ENCODE assay signal across 20 cellular contexts in genomic region chr13:20332361-20333096, GRCh38.
DNase-seq lines count a peak whose midpoint lies in the region; ATAC-seq and TF ChIP-seq lines count a peak whose summit lies in the region.
"Had no signal": no experiment of that assay in that cellular context is flagged by ENCODE, and none has a peak within 500 bp of the region (broad histone marks: within the 10 kb centered on the region; RNA-seq: fewer than 3 reads in every experiment).

No MANE protein-coding gene starts in this region.

- ATAC-seq in stimulated activated effector memory CD8-positive, alpha-beta T cell treated with anti-CD3 and anti-CD28 coated beads, Interleukin-12 subunit alpha, Interleukin-12 subunit beta, amount 100 ng/mL, for 72 hours: peak; percentile 40
- ATAC-seq: activated T-helper 17 cell treated with anti-CD3 and anti-CD28 coated beads, Interleukin-2, amount 50 U/mL, for 72 hours had no signal

- no peaks in the 10 kb centered on the region for H3K36me3 ChIP-seq in SK-N-MC (ENCODE audit: insufficient read depth, low read length)
- H3K36me3 ChIP-seq: ascending aorta, SJCRH30, upper lobe of left lung had no signal

- peak overlapping the region; percentile 68 for H3K4me3 ChIP-seq in SK-N-MC
- H3K4me3 ChIP-seq in fibroblast of villous mesenchyme (ENCODE audit: low read depth, low read length): no peak overlapping the region
- H3K4me3 ChIP-seq: ascending aorta, SJCRH30, upper lobe of left lung had no signal

- H3K9me3 ChIP-seq in SK-N-MC (ENCODE audit: low read depth, low read length): no peaks in the 10 kb centered on the region
- H3K9me3 ChIP-seq: ascending aorta, SJCRH30, upper lobe of left lung had no signal

- no peak overlapping the region for H3K9ac ChIP-seq in SK-N-MC (ENCODE audit: insufficient read length)

- TF ChIP-seq CTCF in fibroblast of villous mesenchyme (IDR thresholded peaks at IDR 0.05; ENCODE audit: insufficient read depth, low read depth, low read length): no peak

- no peak overlapping the region for H3K27ac ChIP-seq in SK-N-MC
- H3K27ac ChIP-seq: ascending aorta, SJCRH30, upper lobe of left lung had no signal

- H3K27ac Mint-ChIP-seq in stimulated activated effector memory CD8-positive, alpha-beta T cell treated with anti-CD3 and anti-CD28 coated beads, Interleukin-12 subunit alpha, Interleukin-12 subunit beta, amount 100 ng/mL, for 72 hours: no peak overlapping the region
- H3K27ac Mint-ChIP-seq: activated CD4-positive, alpha-beta memory T cell treated with anti-CD3 and anti-CD28 coated beads, Interleukin-2, amount 10 ng/mL, durations not matched to agents 7 days and 5 days; activated T-helper 17 cell treated with anti-CD3 and anti-CD28 coated beads, Interleukin-2, amount 50 U/mL, for 72 hours; CD8-positive, alpha-beta memory T cell; naive B cell had no signal

- peaks cover 5% of the 10 kb centered on the region for H3K9me3 Mint-ChIP-seq in stimulated activated effector memory CD8-positive, alpha-beta T cell treated with anti-CD3 and anti-CD28 coated beads, Interleukin-12 subunit alpha, Interleukin-12 subunit beta, amount 100 ng/mL, for 72 hours

- H3K4me1 Mint-ChIP-seq in stimulated activated effector memory CD8-positive, alpha-beta T cell treated with anti-CD3 and anti-CD28 coated beads, Interleukin-12 subunit alpha, Interleukin-12 subunit beta, amount 100 ng/mL, for 72 hours: peaks cover 14% of the 10 kb centered on the region
- H3K4me1 Mint-ChIP-seq: naive B cell had no signal

- H3K36me3 Mint-ChIP-seq in stimulated activated effector memory CD8-positive, alpha-beta T cell treated with anti-CD3 and anti-CD28 coated beads, Interleukin-12 subunit alpha, Interleukin-12 subunit beta, amount 100 ng/mL, for 72 hours: no peaks in the 10 kb centered on the region
- H3K36me3 Mint-ChIP-seq: naive B cell had no signal

- DNase-seq in NOMO-1 treated with DMSO at 0.1 percent for 48 hours (lab: John Stamatoyannopoulos, UW; ENCODE audit: unreplicated experiment) (peak; percentile 39), NOMO-1 treated with dmso at 0.1 percent for 144 hours (lab: John Stamatoyannopoulos, UW; ENCODE audit: unreplicated experiment) (no peak), SK-N-MC (ENCODE audit: low read depth, low spot score) (peak; percentile 40), fibroblast of villous mesenchyme (ENCODE audit: low read depth) (peak; percentile 39), DMS53 treated with DMSO at 0.1 percent for 48 hours (lab: John Stamatoyannopoulos, UW; ENCODE audit: unreplicated experiment) (no peak), putamen (ENCODE audit: low spot score) (no peak)
- DNase-seq in stimulated activated effector memory CD8-positive, alpha-beta T cell treated with anti-CD3 and anti-CD28 coated beads, Interleukin-12 subunit alpha, Interleukin-12 subunit beta, amount 100 ng/mL, for 72 hours (ENCODE audit: low spot score in 2 of 2): no peak
- no peak for DNase-seq in activated CD4-positive, CD25-positive, alpha-beta regulatory T cell (lab: John Stamatoyannopoulos, UW)
- DNase-seq: 8988T; activated CD4-positive, alpha-beta memory T cell treated with anti-CD3 and anti-CD28 coated beads, Interleukin-2, amount 10 ng/mL, durations not matched to agents 7 days and 5 days; CD8-positive, alpha-beta memory T cell; effector CD8-positive, alpha-beta T cell; naive B cell; NCI-H2081; NK-92 treated with Interleukin-12 subunit alpha and Interleukin-12 subunit beta, amount 100 ng/mL, for 24 hours; SJCRH30; stimulated activated CD4-positive, alpha-beta T cell treated with anti-CD3 and anti-CD28 coated beads, Interleukin-2, amount 100 ng/mL, for 48 hours; upper lobe of left lung had no signal

- H3K4me3 Mint-ChIP-seq in stimulated activated effector memory CD8-positive, alpha-beta T cell treated with anti-CD3 and anti-CD28 coated beads, Interleukin-12 subunit alpha, Interleukin-12 subunit beta, amount 100 ng/mL, for 72 hours: no peak overlapping the region
- H3K4me3 Mint-ChIP-seq: activated CD4-positive, alpha-beta memory T cell treated with anti-CD3 and anti-CD28 coated beads, Interleukin-2, amount 10 ng/mL, durations not matched to agents 7 days and 5 days; activated T-helper 17 cell treated with anti-CD3 and anti-CD28 coated beads, Interleukin-2, amount 50 U/mL, for 72 hours; CD8-positive, alpha-beta memory T cell; naive B cell had no signal

Comparison
In these comparisons a context has a peak if more than half of its experiments do, and no peak if none do; other contexts are left out.
1. DNase-seq: peak in NOMO-1 treated with DMSO at 0.1 percent for 48 hours (single experiment), SK-N-MC (single experiment) and fibroblast of villous mesenchyme (single experiment); none in NOMO-1 treated with dmso at 0.1 percent for 144 hours (single experiment), stimulated activated effector memory CD8-positive, alpha-beta T cell treated with anti-CD3 and anti-CD28 coated beads, Interleukin-12 subunit alpha, Interleukin-12 subunit beta, amount 100 ng/mL, for 72 hours (0 of 2), activated CD4-positive, CD25-positive, alpha-beta regulatory T cell (0 of 4), DMS53 treated with DMSO at 0.1 percent for 48 hours (single experiment) and putamen (single experiment).